ENCODE assay signal across 16 cellular contexts in the genomic region with DNA sequence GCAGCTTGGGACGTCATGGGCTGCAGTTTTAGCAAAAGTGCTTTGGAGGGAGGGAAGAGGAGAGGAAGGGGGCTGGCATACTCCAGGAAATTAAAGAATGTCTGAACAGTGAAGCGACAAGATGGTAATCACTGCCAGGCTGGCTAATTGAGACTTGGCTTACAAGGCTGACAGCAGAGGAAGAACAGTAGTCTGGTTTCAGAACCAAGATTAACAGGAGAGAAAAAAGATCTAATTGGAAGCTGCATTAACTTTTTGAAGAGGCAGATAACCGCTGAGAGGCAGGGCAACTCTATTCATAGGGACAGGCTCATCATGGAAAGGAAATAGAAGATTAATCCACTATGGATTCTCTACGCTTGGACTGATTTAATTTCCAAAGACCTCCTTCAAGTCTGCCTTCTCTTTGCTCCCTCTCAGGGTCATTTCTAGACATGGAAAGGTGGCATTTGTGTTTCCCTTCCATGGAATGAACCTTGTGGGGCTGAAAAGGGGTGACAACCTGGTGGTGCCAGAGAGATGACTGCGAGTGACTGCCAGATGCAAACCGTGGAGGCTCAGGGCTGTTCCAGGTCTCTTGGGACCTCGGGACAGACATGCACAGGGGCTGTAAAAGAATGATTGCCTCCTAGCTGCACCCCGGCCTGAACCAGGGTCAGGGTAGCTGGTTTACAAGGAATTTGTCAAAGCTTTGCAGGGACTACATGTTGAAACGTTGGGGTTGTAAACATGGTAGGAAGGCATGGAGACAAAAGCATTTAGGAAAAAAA.
"Had no signal": no experiment of that assay in that cellular context is flagged by ENCODE, and none has a peak within 500 bp of the region (broad histone marks: within the 10 kb centered on the region; RNA-seq: fewer than 3 reads in every experiment).

No MANE protein-coding gene starts in this region.

- DNase-seq: activated CD4-positive, alpha-beta memory T cell treated with anti-CD3 and anti-CD28 coated beads for 36 hours; activated CD4-positive, alpha-beta T cell treated with anti-CD3 and anti-CD28 coated beads for 1 hour; activated gamma-delta T cell; activated T-cell treated with anti-CD3 and anti-CD28 coated beads, Interleukin-2, amount 50 U/mL, for 4 hours; esophagus squamous epithelium; hippocampal formation; naive thymus-derived CD8-positive, alpha-beta T cell; occipital lobe; T-helper 1 cell had no signal

- H3K9me3 ChIP-seq: esophagus squamous epithelium, suprapubic skin, upper lobe of left lung had no signal

- H3K4me3 ChIP-seq: cardiac muscle cell, coronary artery, suprapubic skin, upper lobe of left lung had no signal

- H3K27ac ChIP-seq: cardiac muscle cell, coronary artery, suprapubic skin, upper lobe of left lung had no signal

- H3K36me3 ChIP-seq: cardiac muscle cell, esophagus squamous epithelium, suprapubic skin, upper lobe of left lung had no signal

- H3K27me3 Mint-ChIP-seq: progenitor cell of endocrine pancreas had no signal

- H3K9me3 Mint-ChIP-seq: activated CD4-positive, alpha-beta memory T cell treated with anti-CD3 and anti-CD28 coated beads for 36 hours; activated naive CD4-positive, alpha-beta T cell treated with anti-CD3 and anti-CD28 coated beads, Interleukin-2, amount 50 U/mL, for 72 hours; activated T-cell treated with anti-CD3 and anti-CD28 coated beads, Interleukin-2, amount 50 U/mL, for 4 hours; naive thymus-derived CD8-positive, alpha-beta T cell; stimulated activated naive CD8-positive, alpha-beta T cell treated with anti-CD3 and anti-CD28 coated beads, Interleukin-15, Interleukin-2, amounts not matched to agents 100 ng/mL and 50 ng/mL, for 24 hours had no signal

- H3K27ac Mint-ChIP-seq: activated CD4-positive, alpha-beta memory T cell treated with anti-CD3 and anti-CD28 coated beads for 36 hours; activated naive CD4-positive, alpha-beta T cell treated with anti-CD3 and anti-CD28 coated beads, Interleukin-2, amount 50 U/mL, for 72 hours; stimulated activated naive CD8-positive, alpha-beta T cell treated with anti-CD3 and anti-CD28 coated beads, Interleukin-15, Interleukin-2, amounts not matched to agents 100 ng/mL and 50 ng/mL, for 24 hours had no signal

- H3K36me3 Mint-ChIP-seq: activated CD4-positive, alpha-beta memory T cell treated with anti-CD3 and anti-CD28 coated beads for 36 hours; activated naive CD4-positive, alpha-beta T cell treated with anti-CD3 and anti-CD28 coated beads, Interleukin-2, amount 50 U/mL, for 72 hours; naive thymus-derived CD8-positive, alpha-beta T cell had no signal

- H3K27me3 ChIP-seq: cardiac muscle cell, esophagus squamous epithelium, suprapubic skin, upper lobe of left lung had no signal

- H3K4me3 Mint-ChIP-seq: activated CD4-positive, alpha-beta memory T cell treated with anti-CD3 and anti-CD28 coated beads for 36 hours had no signal

- H3K4me1 ChIP-seq: suprapubic skin, upper lobe of left lung had no signal

- ATAC-seq: activated naive CD4-positive, alpha-beta T cell treated with anti-CD3 and anti-CD28 coated beads, Interleukin-2, amount 50 U/mL, for 72 hours; activated T-cell treated with anti-CD3 and anti-CD28 coated beads, Interleukin-2, amount 50 U/mL, for 4 hours; naive thymus-derived CD8-positive, alpha-beta T cell had no signal
